ENCODE assay signal across 17 cellular contexts in genomic region chr13:75507027-75508001, GRCh38. TPM values are rescaled to one million over a fixed set of nuclear protein-coding genes. Genes with fewer than 3 reads are reported as not detected.
DNase-seq lines count a peak whose midpoint lies in the region; ATAC-seq and TF ChIP-seq lines count a peak whose summit lies in the region.
"Had no signal": no experiment of that assay in that cellular context is flagged by ENCODE, and none has a peak within 500 bp of the region (broad histone marks: within the 10 kb centered on the region; RNA-seq: fewer than 3 reads in every experiment).

No MANE protein-coding gene starts in this region.

- no peak for TF ChIP-seq CTCF in MCF 10A (IDR thresholded peaks at IDR 0.05; ENCODE audit: unreplicated experiment)
- TF ChIP-seq CTCF in breast epithelium (IDR thresholded peaks at IDR 0.05) = no peak
- no peak for TF ChIP-seq CTCF in epithelial cell of esophagus (IDR thresholded peaks at IDR 0.05; ENCODE audit: insufficient read depth, low read depth, low read length, missing control alignments)
- no peak for TF ChIP-seq CTCF in upper lobe of right lung (IDR thresholded peaks at IDR 0.05)
- TF ChIP-seq CTCF in gastroesophageal sphincter (IDR thresholded peaks at IDR 0.05) = no peak

- H3K9me3 ChIP-seq in breast epithelium (no peaks in the 10 kb centered on the region), MG63 (no peaks in the 10 kb centered on the region), upper lobe of right lung (no peaks in the 10 kb centered on the region), gastroesophageal sphincter (no peaks in the 10 kb centered on the region)
- H3K9me3 ChIP-seq: gastrocnemius medialis had no signal

- intact Hi-C loops in MCF 10A (cut with micrococcal nuclease) (no loop called here), breast epithelium (cut with DNase I; ENCODE audit: low total_unique reads) (no loop called here), upper lobe of right lung (cut with DNase I) (no loop called here)

- H3K27ac Mint-ChIP-seq in MCF 10A (ENCODE audit: low read depth, unreplicated experiment) = no peak overlapping the region
- H3K27ac Mint-ChIP-seq: activated B cell treated with CpG ODN at 0.5 μM for 24 hours had no signal

- ATAC-seq in upper lobe of right lung = peak; percentile 46
- ATAC-seq in gastroesophageal sphincter = no peak
- ATAC-seq: activated T-cell treated with anti-CD3 and anti-CD28 coated beads, Interleukin-2, amount 50 U/mL, for 4 hours; gastrocnemius medialis; Right ventricle myocardium inferior had no signal

- POLR2A ChIA-PET in MCF 10A (lab: Yijun Ruan, JAX) = interaction anchor here (0.6 to 1.5 kb wide), 2 partner anchors 16 to 54 kb away, joined by 3 to 4 read pairs; no protein-coding TSS in a partner anchor
- POLR2A ChIA-PET in HEK293T (lab: Yijun Ruan, JAX) = no interaction called here

- H3K4me1 ChIP-seq in breast epithelium (no peaks in the 10 kb centered on the region), upper lobe of right lung (no peaks in the 10 kb centered on the region), gastroesophageal sphincter (no peaks in the 10 kb centered on the region)
- H3K4me1 ChIP-seq: gastrocnemius medialis had no signal

- H3K4me3 ChIP-seq in breast epithelium (no peak overlapping the region), MG63 (no peak overlapping the region), epithelial cell of esophagus (ENCODE audit: low read length) (no peak overlapping the region), upper lobe of right lung (no peak overlapping the region), gastroesophageal sphincter (no peak overlapping the region)
- H3K4me3 ChIP-seq: gastrocnemius medialis had no signal

- H3K36me3 Mint-ChIP-seq in MCF 10A (ENCODE audit: insufficient read depth, unreplicated experiment) = no peaks in the 10 kb centered on the region

- TF ChIP-seq POLR2A in breast epithelium (IDR thresholded peaks at IDR 0.05) = no peak
- TF ChIP-seq POLR2A in gastroesophageal sphincter (IDR thresholded peaks at IDR 0.05) = no peak

- H3K4me3 Mint-ChIP-seq in MCF 10A (ENCODE audit: unreplicated experiment) = no peak overlapping the region
- H3K4me3 Mint-ChIP-seq: activated B cell treated with CpG ODN at 0.5 μM for 24 hours; activated T-cell treated with anti-CD3 and anti-CD28 coated beads, Interleukin-2, amount 50 U/mL, for 4 hours; neural crest cell had no signal

- H3K27me3 Mint-ChIP-seq in MCF 10A (ENCODE audit: insufficient read depth, unreplicated experiment) = no peaks in the 10 kb centered on the region
- H3K27me3 Mint-ChIP-seq: activated B cell treated with CpG ODN at 0.5 μM for 24 hours had no signal

- no peaks in the 10 kb centered on the region for H3K27me3 ChIP-seq in breast epithelium
- no peaks in the 10 kb centered on the region for H3K27me3 ChIP-seq in MG63
- no peaks in the 10 kb centered on the region for H3K27me3 ChIP-seq in upper lobe of right lung
- no peaks in the 10 kb centered on the region for H3K27me3 ChIP-seq in gastroesophageal sphincter
- H3K27me3 ChIP-seq: gastrocnemius medialis had no signal

- H3K27ac ChIP-seq in breast epithelium (no peak overlapping the region), upper lobe of right lung (no peak overlapping the region), gastroesophageal sphincter (no peak overlapping the region)
- H3K27ac ChIP-seq: gastrocnemius medialis had no signal

- H3K4me1 Mint-ChIP-seq in MCF 10A (ENCODE audit: insufficient read depth, unreplicated experiment) = no peaks in the 10 kb centered on the region
- H3K4me1 Mint-ChIP-seq: neural crest cell had no signal

- DNase-seq in MCF 10A (ENCODE audit: unreplicated experiment) (peak; percentile 59), breast epithelium (ENCODE audit: low spot score in 2 of 2) (no peak), MG63 (peak; percentile 20), epithelial cell of esophagus (ENCODE audit: low read depth) (peak; percentile 30), upper lobe of right lung (no peak), HEK293T (ENCODE audit: extremely low spot score) (no peak), NCI-H1694 (lab: John Stamatoyannopoulos, UW) (no peak)
- DNase-seq: activated B cell treated with CpG ODN at 0.5 μM for 24 hours; activated T-cell treated with anti-CD3 and anti-CD28 coated beads, Interleukin-2, amount 50 U/mL, for 4 hours; AML-193; gastrocnemius medialis; left cardiac atrium; NCI-H446 treated with DMSO at 0.1 percent for 48 hours; stimulated activated CD4-positive, alpha-beta T cell treated with anti-CD3 and anti-CD28 coated beads, Interleukin-12 subunit alpha, Interleukin-12 subunit beta, amount 100 ng/mL, for 4 hours had no signal

- CTCF ChIA-PET in MCF 10A (lab: Yijun Ruan, JAX) = interaction anchor here (0.7 kb wide), 1 partner anchor 30 kb away, joined by 3 read pairs; no protein-coding TSS in a partner anchor
- CTCF ChIA-PET in HEK293T (lab: Yijun Ruan, JAX) = interaction anchor here (0.5 kb wide), 1 partner anchor 22 kb away, joined by 3 read pairs; no protein-coding TSS in a partner anchor

- H3K9me3 Mint-ChIP-seq in MCF 10A (ENCODE audit: unreplicated experiment) = no peaks in the 10 kb centered on the region
- H3K9me3 Mint-ChIP-seq: activated B cell treated with CpG ODN at 0.5 μM for 24 hours; activated T-cell treated with anti-CD3 and anti-CD28 coated beads, Interleukin-2, amount 50 U/mL, for 4 hours; neural crest cell had no signal

- H3K36me3 ChIP-seq in breast epithelium (no peaks in the 10 kb centered on the region), MG63 (no peaks in the 10 kb centered on the region), upper lobe of right lung (no peaks in the 10 kb centered on the region), gastroesophageal sphincter (no peaks in the 10 kb centered on the region)
- H3K36me3 ChIP-seq: gastrocnemius medialis had no signal

- BruUV-seq in MCF 10A (replicated peaks; lab: Mats Ljungman, UMichigan) = no TSS peak

- WGBS in gastroesophageal sphincter (ENCODE audit: low coverage in 1 of 2), 2 donors = 88% methylated on average over 3 of the region's 10 CpGs; no CpG with 5 or more reads in 1 of the 2 donors

- no peak for TF ChIP-seq EP300 in gastroesophageal sphincter (IDR thresholded peaks at IDR 0.05)

TF ChIP-seq in HEK293T, 16 proteins besides CTCF, POLR2A, EP300 and RAD21:
- TF ChIP-seq ELF4 (IDR thresholded peaks at IDR 0.05) (no peak), HDGF (IDR thresholded peaks at IDR 0.05; ENCODE audit: borderline replicate concordance) (no peak), SP1 (IDR thresholded peaks at IDR 0.05) (no peak), FOXM1 (IDR thresholded peaks at IDR 0.05; ENCODE audit: borderline replicate concordance) (no peak), FOXA1 (IDR thresholded peaks at IDR 0.05) (no peak), ARNT (IDR thresholded peaks at IDR 0.05) (no peak), ZNF384 (IDR thresholded peaks at IDR 0.05) (no peak), NFRKB (IDR thresholded peaks at IDR 0.05) (no peak), LEF1 (IDR thresholded peaks at IDR 0.05; ENCODE audit: borderline replicate concordance) (no peak), TARDBP (IDR thresholded peaks at IDR 0.05) (no peak), BHLHE40 (IDR thresholded peaks at IDR 0.05; ENCODE audit: borderline replicate concordance) (no peak), CTBP1 (IDR thresholded peaks at IDR 0.05; ENCODE audit: borderline replicate concordance) (no peak), SUZ12 (IDR thresholded peaks at IDR 0.05) (no peak), PKNOX1 (IDR thresholded peaks at IDR 0.05) (no peak), L3MBTL2 (conservative IDR thresholded peaks at IDR 0.05) (no peak), FOXK2 (IDR thresholded peaks at IDR 0.05) (no peak)

RNA-seq across cellular contexts. Expression of gene TBC1D4, which starts 25.3 kb away (rescaled TPM):
- 6.6 and 9.3 TPM in 2 replicates for total RNA-seq in MCF 10A (2022)
- 10 to 100 TPM; 33.3 to 52.8 (median 40.6) TPM for total RNA-seq in breast epithelium
- 9.2 and 18.8 TPM in 2 replicates for total RNA-seq in MG63 (2014; rRNA removed; shearing (Covaris generic); ENCODE audit: low replicate concordance)
- 26.1 TPM for total RNA-seq in upper lobe of right lung
- total RNA-seq in gastroesophageal sphincter = 10 to 100 TPM; 12.8 to 28.0 (median 22.4) TPM

RNA-seq across cellular contexts. Expression of gene COMMD6, which starts 30.3 kb away (rescaled TPM):
- total RNA-seq in MCF 10A (2022) = 132 TPM in 2 replicates
- 10 to 100 TPM; 43.6 to 93.2 (median 47.7) TPM for total RNA-seq in breast epithelium
- 72.1 and 744 TPM in 2 replicates for total RNA-seq in MG63 (2014; rRNA removed; shearing (Covaris generic); ENCODE audit: low replicate concordance)
- total RNA-seq in upper lobe of right lung = 142 TPM
- 100 to 1,000 TPM in 2 of 4 donors, 10 to 100 TPM in 2; 61.3 to 138 (median 107) TPM for total RNA-seq in gastroesophageal sphincter

RNA-seq across cellular contexts. Expression of gene UCHL3, which starts 42.3 kb away (rescaled TPM):
- total RNA-seq in MCF 10A (2022) (49.9 and 79.3 TPM in 2 replicates), breast epithelium (10 to 100 TPM; 29.2 to 33.2 (median 29.6) TPM), upper lobe of right lung (12.9 TPM), gastroesophageal sphincter (10 to 100 TPM in 3 of 4 donors, 1 to 10 TPM in 1; 4.0 to 28.2 (median 19.0) TPM)
- 65.8 and 68.4 TPM in 2 replicates for total RNA-seq in MG63 (2014; rRNA removed; shearing (Covaris generic); ENCODE audit: low replicate concordance)

Comparison
In these comparisons a context has a peak if more than half of its experiments do, and no peak if none do; other contexts are left out.
1. DNase-seq: peak in MCF 10A (single experiment), MG63 (single experiment) and epithelial cell of esophagus (single experiment); none in breast epithelium (0 of 2), upper lobe of right lung (single experiment), HEK293T (single experiment) and NCI-H1694 (single experiment).